Comparison of ENCODE assay signal across 8 cellular contexts in the genomic region with DNA sequence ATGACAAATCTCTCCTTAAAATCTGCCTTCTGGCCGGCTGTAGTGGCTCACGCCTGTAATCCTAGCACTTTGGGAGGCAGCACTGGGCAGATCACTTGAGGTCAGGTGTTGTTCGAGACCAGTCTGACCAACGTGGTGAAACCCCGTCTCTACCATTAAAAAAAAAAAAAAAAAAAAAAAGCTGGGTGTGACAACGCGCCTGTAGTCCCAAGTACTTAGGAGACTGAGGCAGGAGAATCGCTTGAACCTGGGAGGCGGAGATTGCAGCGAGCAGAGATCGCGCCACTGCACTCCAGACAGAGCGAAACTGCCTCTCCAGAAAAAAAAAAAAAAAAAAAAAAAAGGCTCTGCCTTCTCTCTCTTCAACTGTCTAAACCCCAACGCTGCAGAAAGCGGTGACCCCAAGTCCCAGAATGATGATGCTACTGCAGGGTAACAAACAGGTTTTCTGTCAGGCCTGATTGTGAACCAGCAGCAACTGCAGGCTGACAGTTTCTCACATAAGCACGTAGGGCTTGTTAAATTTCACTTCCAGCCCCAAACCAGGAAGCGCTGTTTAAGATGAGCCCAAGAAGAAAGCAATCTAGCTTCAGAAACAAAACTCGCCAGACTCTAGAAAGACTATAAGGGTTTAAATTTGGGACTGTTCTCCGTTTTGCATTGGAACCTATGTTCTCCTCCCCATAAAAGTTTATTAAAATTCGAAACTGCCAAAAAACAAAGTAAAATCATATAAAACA. TPM values are rescaled to one million over a fixed set of nuclear protein-coding genes. Genes with fewer than 3 reads are reported as not detected.
DNase-seq lines count a peak whose midpoint lies in the region; ATAC-seq, FAIRE-seq and TF ChIP-seq lines count a peak whose summit lies in the region.

No MANE protein-coding gene starts in this region.

- POLR2A ChIA-PET in PC-3 (lab: Charles Lee; ENCODE audit: unreplicated experiment) = interaction anchor here (0.6 to 2.0 kb wide), 3 partner anchors 9 to 838 kb away, joined by 4 to 15 read pairs (median 8); a partner anchor contains a TSS

- H3K9me3 ChIP-seq in PC-3 (ENCODE audit: low read length) (no peaks in the 10 kb centered on the region), adipocyte (ENCODE audit: control insufficient read depth, low read length) (no peaks in the 10 kb centered on the region), hepatocyte (ENCODE audit: low read depth) (no peaks in the 10 kb centered on the region), sigmoid colon (no peaks in the 10 kb centered on the region)

- WGBS in hepatocyte (ENCODE audit: low lambda C conversion rate, missing lambda C conversion rate) = 12% methylated on average over 20 of the region's 20 CpGs
- 1 to 3% methylated on average over 20 of the region's 20 CpGs for WGBS in sigmoid colon, 2 donors

- TSS peak; percentile 91 for BruUV-seq in PC-3 (replicated peaks; lab: Mats Ljungman, UMichigan)

- intact Hi-C loops in PC-3 (cut with micrococcal nuclease) (no loop called here), sigmoid colon (cut with DNase I) (loop anchor here (5.0 kb wide), 5 partner anchors 44 to 699 kb away; a partner anchor contains a TSS)

- peak overlapping the region; percentile 97 for H3K9ac ChIP-seq in PC-3 (ENCODE audit: low read length)
- peak overlapping the region; percentile 98 for H3K9ac ChIP-seq in adipocyte (ENCODE audit: low read length)

- H2AFZ ChIP-seq in PC-3 (ENCODE audit: low read length) (peak overlapping the region; percentile 62), hepatocyte (peak overlapping the region; percentile 65)

- H4K20me1 ChIP-seq in PC-3 (ENCODE audit: low read length) = peaks cover 32% of the 10 kb centered on the region
- no peaks in the 10 kb centered on the region for H4K20me1 ChIP-seq in hepatocyte (ENCODE audit: insufficient read depth, poor library complexity, severe bottlenecking)

- H3K27me3 ChIP-seq in PC-3 (ENCODE audit: low read length) = no peaks in the 10 kb centered on the region
- no peaks in the 10 kb centered on the region for H3K27me3 ChIP-seq in adipocyte (replicated peaks; ENCODE audit: control insufficient read depth, insufficient read depth, low read length)
- H3K27me3 ChIP-seq in hepatocyte = no peaks in the 10 kb centered on the region
- H3K27me3 ChIP-seq in sigmoid colon = no peaks in the 10 kb centered on the region

- DNase-seq in GM12892 (ENCODE audit: insufficient read length) (no peak), PC-3 (peak; percentile 46), adipocyte (ENCODE audit: low read depth) (peak; percentile 58), hepatocyte (ENCODE audit: low spot score) (peak; percentile 38), sigmoid colon (peak; percentile 70), DMS153 treated with DMSO at 0.1 percent for 48 hours (lab: John Stamatoyannopoulos, UW; ENCODE audit: unreplicated experiment) (no peak)
- no peak for DNase-seq in effector CD8-positive, alpha-beta T cell (lab: John Stamatoyannopoulos, UW)

- peak; percentile 63 for FAIRE-seq in GM12892 (lab: Jason Lieb, UNC)

- peaks cover 4% of the 10 kb centered on the region for H3F3A ChIP-seq in PC-3 (ENCODE audit: low read length, unreplicated experiment)

- CTCF ChIA-PET in PC-3 (lab: Charles Lee) = interaction anchor here (1.4 kb wide), 1 partner anchor 47 kb away, joined by 5 read pairs; no protein-coding TSS in a partner anchor

- TF ChIP-seq POLR2A in GM12892 (IDR thresholded peaks at IDR 0.05; ENCODE audit: low read depth, low read length) (no peak), sigmoid colon (IDR thresholded peaks at IDR 0.05) (no peak)

- TF ChIP-seq CTCF in PC-3 (conservative IDR thresholded peaks at IDR 0.05; ENCODE audit: low read depth, low read length) = no peak
- TF ChIP-seq CTCF in hepatocyte (IDR thresholded peaks at IDR 0.05; ENCODE audit: poor library complexity) = no peak
- TF ChIP-seq CTCF in sigmoid colon (IDR thresholded peaks at IDR 0.05) = no peak

- H3K36me3 ChIP-seq in PC-3 (ENCODE audit: low read depth, low read length) (no peaks in the 10 kb centered on the region), adipocyte (ENCODE audit: control insufficient read depth, insufficient read depth, low read length, severe bottlenecking) (no peaks in the 10 kb centered on the region), hepatocyte (replicated peaks; ENCODE audit: insufficient read depth, low read depth) (no peaks in the 10 kb centered on the region), sigmoid colon (no peaks in the 10 kb centered on the region)

- TF ChIP-seq EP300 in sigmoid colon (IDR thresholded peaks at IDR 0.05) = no peak

- H3K4me2 ChIP-seq in PC-3 (ENCODE audit: low read length) = peak overlapping the region; percentile 96
- H3K4me2 ChIP-seq in hepatocyte = peak overlapping the region; percentile 90

- H3K9me2 ChIP-seq in PC-3 (replicated peaks; ENCODE audit: low read length) = no peaks in the 10 kb centered on the region
- H3K9me2 ChIP-seq in hepatocyte (replicated peaks; ENCODE audit: insufficient read depth) = no peaks in the 10 kb centered on the region

- H3K79me2 ChIP-seq in PC-3 (ENCODE audit: low read length) (peaks cover 35% of the 10 kb centered on the region), hepatocyte (peaks cover 28% of the 10 kb centered on the region)

- H3K4me3 ChIP-seq in PC-3 (ENCODE audit: low read length) = peak overlapping the region; percentile 94
- peak overlapping the region; percentile 94 for H3K4me3 ChIP-seq in adipocyte (ENCODE audit: low read length)
- H3K4me3 ChIP-seq in hepatocyte = peak overlapping the region; percentile 95
- H3K4me3 ChIP-seq in sigmoid colon = peak overlapping the region; percentile 92 to 98 (median 94)

- H3K4me1 ChIP-seq in PC-3 (ENCODE audit: insufficient read depth, low read length) (peaks cover 61% of the 10 kb centered on the region), adipocyte (ENCODE audit: control insufficient read depth, insufficient read depth, low read length) (peaks cover 45% of the 10 kb centered on the region), hepatocyte (ENCODE audit: insufficient read depth) (peaks cover 32% of the 10 kb centered on the region), sigmoid colon (peaks cover 0 to 38% (median 18%) of the 10 kb centered on the region in 4 donors)

- ATAC-seq in HG02798 (IDR thresholded peaks at IDR 0.05; ENCODE audit: poor library complexity, unreplicated experiment) (peak; percentile 21), PC-3 (no peak)

- H3K27ac ChIP-seq in PC-3 (ENCODE audit: low read length) = peak overlapping the region; percentile 96
- peak overlapping the region; percentile 94 for H3K27ac ChIP-seq in hepatocyte
- peak overlapping the region; percentile 99 to 100 (median 100) for H3K27ac ChIP-seq in sigmoid colon

RNA-seq across cellular contexts. Expression of a gene that starts 0.9 kb away (rescaled TPM):
- 67.8 TPM for polyA plus RNA-seq in GM12892 (2012; ENCODE audit: missing spikeins)
- 64.4 and 73.2 TPM in 2 replicates for total RNA-seq in PC-3 (2014; rRNA removed)
- 177 and 195 TPM in 2 replicates for total RNA-seq in hepatocyte
- polyA plus RNA-seq in hepatocyte = 140 and 169 TPM in 2 replicates
- total RNA-seq in sigmoid colon = 100 to 1,000 TPM; 225 to 348 (median 247) TPM
- 100 to 1,000 TPM; 138 to 151 (median 147) TPM for polyA plus RNA-seq in sigmoid colon

Comparison
In these comparisons a context has a peak if more than half of its experiments do, and no peak if none do; other contexts are left out.
1. DNase-seq: peak in PC-3 (single experiment), adipocyte (single experiment), hepatocyte (single experiment) and sigmoid colon (single experiment); none in GM12892 (single experiment), effector CD8-positive, alpha-beta T cell (single experiment) and DMS153 treated with DMSO at 0.1 percent for 48 hours (single experiment).
2. Peak in every context shown above with its lines, with median percentiles within 50 percentile points of each other: H3K27ac ChIP-seq and H3K4me3 ChIP-seq.